ENCODE assay signal across 9 cellular contexts in the genomic region with DNA sequence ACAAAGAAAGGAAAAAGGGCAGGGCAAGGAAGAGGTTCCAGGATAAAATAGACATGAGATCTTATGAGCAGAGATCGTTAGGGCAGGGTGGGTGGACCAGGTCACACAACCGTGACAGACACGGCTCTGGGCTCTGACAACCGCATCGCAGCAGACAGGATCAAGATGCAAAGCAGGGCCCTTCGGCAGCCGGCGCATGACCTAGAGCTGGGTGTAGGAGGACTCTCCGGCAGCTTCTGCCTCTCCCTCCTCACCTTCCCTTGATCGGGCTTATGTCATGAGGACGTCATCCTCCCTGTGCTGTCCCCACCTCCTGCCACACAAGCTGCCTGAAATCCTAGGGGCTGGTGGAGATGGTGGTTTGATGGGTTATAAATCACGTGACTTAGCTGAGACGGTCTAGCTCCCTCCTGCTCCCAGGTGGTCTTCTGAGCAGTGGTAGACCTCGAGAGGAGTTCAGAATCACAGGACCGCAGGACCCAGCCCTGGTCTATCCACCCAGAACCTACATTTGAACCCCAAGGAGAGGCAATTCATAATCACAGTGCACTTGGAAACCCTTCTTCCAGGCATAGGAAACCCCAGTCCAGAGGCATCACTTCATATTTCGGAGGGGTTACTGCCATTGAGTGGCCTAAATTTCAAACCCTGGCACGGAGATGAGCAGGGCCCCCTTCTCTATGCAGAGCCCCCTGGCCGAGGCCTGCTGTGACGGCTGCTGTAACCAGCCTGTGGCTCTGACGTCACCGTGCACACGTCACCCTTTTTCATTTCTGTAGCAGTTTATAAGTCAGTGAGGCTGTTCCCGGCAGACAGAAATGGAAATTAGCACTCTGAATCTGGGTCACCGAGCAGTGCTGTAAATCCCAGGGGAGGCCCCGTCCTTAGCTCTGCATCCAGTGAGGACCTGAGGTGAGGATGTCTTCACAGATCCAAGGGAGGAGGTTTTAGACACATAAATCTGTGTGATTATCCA. TPM values are rescaled to one million over a fixed set of nuclear protein-coding genes. Genes with fewer than 3 reads are reported as not detected.
DNase-seq lines count a peak whose midpoint lies in the region; ATAC-seq, FAIRE-seq and TF ChIP-seq lines count a peak whose summit lies in the region.
"Had no signal": no experiment of that assay in that cellular context is flagged by ENCODE, and none has a peak within 500 bp of the region (broad histone marks: within the 10 kb centered on the region; RNA-seq: fewer than 3 reads in every experiment).

No MANE protein-coding gene starts in this region.

- peak; percentile 86 for DNase-seq in GM20000 (ENCODE audit: low spot score)
- DNase-seq in esophagus squamous epithelium (lab: John Stamatoyannopoulos, UW) = peak; percentile 38
- no peak for DNase-seq in NCI-H1092 treated with DMSO at 0.1 percent for 48 hours (lab: John Stamatoyannopoulos, UW)
- no peak for DNase-seq in nucleus accumbens (lab: John Stamatoyannopoulos, UW)
- DNase-seq in HTR-8/SVneo (ENCODE audit: insufficient read length, low spot score) = no peak
- DNase-seq in hippocampal formation (lab: John Stamatoyannopoulos, UW) = no peak

- H3K27ac ChIP-seq in esophagus squamous epithelium = peak overlapping the region in 3 of 4 donors; percentile 14 to 52 (median 21)

- intact Hi-C loops in esophagus squamous epithelium (cut with DNase I) = no loop called here

- WGBS in esophagus squamous epithelium, 2 donors = 72 to 82% methylated on average over 14 to 18 of the region's 25 CpGs

- no peaks in the 10 kb centered on the region for H3K36me3 ChIP-seq in esophagus squamous epithelium

- H3K4me3 ChIP-seq in GM12875 (ENCODE audit: low read depth, low read length) (peak overlapping the region; percentile 33), esophagus squamous epithelium (peak overlapping the region in 1 of 4 donors; percentile 21)

- peaks cover 0 to 15% (median 0%) of the 10 kb centered on the region in 3 donors for H3K4me1 ChIP-seq in esophagus squamous epithelium

- ATAC-seq in HG03469 (IDR thresholded peaks at IDR 0.05; ENCODE audit: unreplicated experiment) = peak; percentile 81

- FAIRE-seq in HTR-8/SVneo (lab: Jason Lieb, UNC) = no peak
- FAIRE-seq: islet of Langerhans had no signal

- no peaks in the 10 kb centered on the region for H3K9me3 ChIP-seq in esophagus squamous epithelium

- TF ChIP-seq CTCF in GM12875 (IDR thresholded peaks at IDR 0.05; ENCODE audit: borderline replicate concordance, insufficient read depth, low read depth, low read length) = no peak
- no peak for TF ChIP-seq CTCF in GM20000 (IDR thresholded peaks at IDR 0.05; ENCODE audit: extremely low read depth, missing control alignments)
- no peak for TF ChIP-seq CTCF in esophagus squamous epithelium (IDR thresholded peaks at IDR 0.05)

- H3K27me3 ChIP-seq in esophagus squamous epithelium = peaks cover 0 to 41% (median 0%) of the 10 kb centered on the region in 4 donors

- TF ChIP-seq POLR2A in esophagus squamous epithelium (IDR thresholded peaks at IDR 0.05) = peak in 1 of 4 donors; percentile 54

RNA-seq across cellular contexts. Expression of gene CCR6, which starts 8.7 kb away (rescaled TPM):
- total RNA-seq in esophagus squamous epithelium = 1 to 10 TPM in 1 of 4 donors, under 1 TPM in 2, not detected in 1; 0.23 to 2.4 (median 0.57) TPM

RNA-seq across cellular contexts. Expression of gene GPR31, which starts 43.6 kb away (rescaled TPM):
- not detected for total RNA-seq in esophagus squamous epithelium

Comparison
In these comparisons a context has a peak if more than half of its experiments do, and no peak if none do; other contexts are left out.
1. DNase-seq: peak in GM20000 (single experiment) and esophagus squamous epithelium (single experiment); none in NCI-H1092 treated with DMSO at 0.1 percent for 48 hours (single experiment), nucleus accumbens (0 of 56), HTR-8/SVneo (single experiment) and hippocampal formation (0 of 2).